Comparison of ENCODE assay signal across 34 cellular contexts in genomic region chr2:135698838-135699237, GRCh38.
"Had no signal": no experiment of that assay in that cellular context is flagged by ENCODE, and none has a peak within 500 bp of the region (broad histone marks: within the 10 kb centered on the region; RNA-seq: fewer than 3 reads in every experiment).

No MANE protein-coding gene starts in this region.

- H3K9ac ChIP-seq: KMS-11 had no signal

- H3K4me3 ChIP-seq: MG63 had no signal

- DNase-seq: Karpas-422, Kasumi-1, MG63, MM.1S, MV-4-11, NCI-H1048, NCI-H1092, NCI-H1092 treated with DMSO at 0.1 percent for 48 hours, NCI-H1105, NCI-H1105 treated with DMSO at 0.1 percent for 48 hours, NCI-H1417, NCI-H1417 treated with DMSO at 0.1 percent for 48 hours, NCI-H1436, NCI-H1436 treated with DMSO at 0.1 percent for 48 hours, NCI-H146, NCI-H1694, NCI-H1694 treated with DMSO at 0.1 percent for 48 hours, NCI-H187, NCI-H187 treated with DMSO at 0.1 percent for 48 hours, NCI-H1930, NCI-H2029, NCI-H2029 treated with DMSO at 0.1 percent for 48 hours, NCI-H2081, NCI-H2081 treated with DMSO at 0.1 percent for 48 hours, NCI-H2107, NCI-H2171, NCI-H2171 treated with DMSO at 0.1 percent for 48 hours, NCI-H2227 treated with DMSO at 0.1 percent for 48 hours, NCI-H226, NCI-H345, NCI-H446, NCI-H446 treated with DMSO at 0.1 percent for 48 hours, NCI-H510A had no signal

- H3K9me3 ChIP-seq: MG63 had no signal

- H3K4me2 ChIP-seq: KMS-11 had no signal

- H3K27me3 ChIP-seq: MG63 had no signal

- H3K27ac ChIP-seq: KMS-11 had no signal
